ENCODE assay signal across 8 cellular contexts in genomic region chr5:8756498-8757084, GRCh38.
DNase-seq lines count a peak whose midpoint lies in the region; ATAC-seq, FAIRE-seq and TF ChIP-seq lines count a peak whose summit lies in the region.

No MANE protein-coding gene starts in this region.

- TF ChIP-seq CTCF in heart right ventricle (IDR thresholded peaks at IDR 0.05) (peak in 8 of 9 donors; percentile 10 to 55 (median 41)), H1 (IDR thresholded peaks at IDR 0.05; ENCODE audit: control extremely low read depth in 1 of 3, insufficient read depth in 1 of 3, low read depth in 1 of 3, low read length in 3 of 3) (peak in 2 of 3 experiments; percentile 57 to 68; a peak in 3 of 4 replicates)

- H2AFZ ChIP-seq in H1 (ENCODE audit: low read length), result no peak overlapping the region

- WGBS in heart right ventricle, 2 donors, result 38 to 44% methylated on average over 2 of the region's 2 CpGs
- 80% methylated on average over 2 of the region's 2 CpGs; no CpG with 5 or more reads in 1 of the 2 experiments for WGBS in H1 (ENCODE audit: extremely low coverage in 1 of 2, insufficient coverage in 1 of 2, insufficient read length in 1 of 2, insufficient replicate concordance in 2 of 2, low coverage in 1 of 2, low lambda C conversion rate in 2 of 2, missing lambda C conversion rate in 1 of 2), 2 experiments

- ATAC-seq in heart right ventricle, result peak in 1 of 8 donors; percentile 47
- no peak for ATAC-seq in Right ventricle myocardium inferior
- no peak for ATAC-seq in naive thymus-derived CD4-positive, alpha-beta T cell
- ATAC-seq in GM19351 (IDR thresholded peaks at IDR 0.05; ENCODE audit: unreplicated experiment), result no peak

- H3K9me3 ChIP-seq in heart right ventricle (peaks cover 0 to 5% (median 0%) of the 10 kb centered on the region in 11 donors), H1 (ENCODE audit: insufficient read depth in 2 of 2, low read depth in 1 of 2, low read length in 1 of 2) (peaks cover 9 to 16% of the 10 kb centered on the region in 2 experiments)
- H3K9me3 ChIP-seq in naive thymus-derived CD4-positive, alpha-beta T cell (ENCODE audit: control insufficient read depth in 2 of 3, low read length in 3 of 3), result no peaks in the 10 kb centered on the region

- peak; percentile 89 to 91 for TF ChIP-seq RAD21 in H1 (IDR thresholded peaks at IDR 0.05 in 1 of 2, conservative IDR thresholded peaks at IDR 0.05 in 1 of 2; ENCODE audit: low read depth in 2 of 2, low read length in 2 of 2)

- peaks cover 0 to 5% (median 0%) of the 10 kb centered on the region in 7 donors for H3K27me3 ChIP-seq in heart right ventricle
- H3K27me3 ChIP-seq in H1 (replicated peaks in 1 of 4; ENCODE audit: control insufficient read depth in 3 of 4, extremely low read depth in 1 of 4, insufficient read depth in 3 of 4, low read length in 3 of 4), result no peaks in the 10 kb centered on the region
- H3K27me3 ChIP-seq in naive thymus-derived CD4-positive, alpha-beta T cell (ENCODE audit: control insufficient read depth in 2 of 2, insufficient read depth in 2 of 2, low read length in 2 of 2), result no peaks in the 10 kb centered on the region

- no peaks in the 10 kb centered on the region for H3K36me3 Mint-ChIP-seq in naive thymus-derived CD4-positive, alpha-beta T cell

- H3K4me2 ChIP-seq in H1 (ENCODE audit: insufficient read depth in 1 of 2, low read depth in 2 of 2, low read length in 2 of 2), result no peak overlapping the region

- TF ChIP-seq POLR2A in H1 (IDR thresholded peaks at IDR 0.05; ENCODE audit: control extremely low read depth in 1 of 2, low read depth in 2 of 2, low read length in 2 of 2), result no peak

- TF ChIP-seq EP300 in H1 (IDR thresholded peaks at IDR 0.05; ENCODE audit: borderline replicate concordance in 1 of 2, low read depth in 2 of 2, low read length in 2 of 2), result no peak

- no peaks in the 10 kb centered on the region for H3K4me1 Mint-ChIP-seq in naive thymus-derived CD4-positive, alpha-beta T cell

- no peak overlapping the region for H4K91ac ChIP-seq in H1 (replicated peaks; ENCODE audit: insufficient read length, low read length)

- H3K79me1 ChIP-seq in H1 (ENCODE audit: low read depth, low read length), result no peaks in the 10 kb centered on the region

- H2BK20ac ChIP-seq in H1 (ENCODE audit: low read length), result no peak overlapping the region

- CTCF ChIA-PET in H1 (lab: Charles Lee; ENCODE audit: partially characterized antibody), result interaction anchor here (0.6 to 3.9 kb wide), 9 partner anchors 14 to 1818 kb away, joined by 3 to 32 read pairs (median 3); no protein-coding TSS in a partner anchor
- CTCF ChIA-PET in naive thymus-derived CD4-positive, alpha-beta T cell (lab: Charles Lee), result interaction anchor here (0.6 kb wide), 1 partner anchor 1666 kb away, joined by 3 read pairs; no protein-coding TSS in a partner anchor

- POLR2A ChIA-PET in H1 (lab: Charles Lee; ENCODE audit: partially characterized antibody), result no interaction called here
- POLR2A ChIA-PET in naive thymus-derived CD4-positive, alpha-beta T cell (lab: Charles Lee), result no interaction called here

- H2BK120ac ChIP-seq in H1 (replicated peaks; ENCODE audit: low read depth, low read length), result no peak overlapping the region

- H3K9me3 Mint-ChIP-seq in naive thymus-derived CD4-positive, alpha-beta T cell, result peaks cover 0 to 39% (median 11%) of the 10 kb centered on the region in 11 donors

- H4K5ac ChIP-seq in H1 (ENCODE audit: insufficient read length, low read depth, low read length), result no peak overlapping the region

- no peak overlapping the region for H2AK5ac ChIP-seq in H1 (ENCODE audit: low read depth, low read length)

- no peak overlapping the region for H3K4ac ChIP-seq in H1 (replicated peaks; ENCODE audit: insufficient read length, low read depth, low read length)

- no peaks in the 10 kb centered on the region for H3K79me2 ChIP-seq in H1 (ENCODE audit: control insufficient read depth in 1 of 2, insufficient read depth in 2 of 2, low read length in 2 of 2)

- intact Hi-C loops in heart right ventricle (cut with DNase I), result loop anchor here in 3 of 10 donors (5.0 to 10.0 kb wide), 3 partner anchors 448 to 1388 kb away; no protein-coding TSS in a partner anchor
- intact Hi-C loops in Right ventricle myocardium inferior (cut with DNase I), result loop anchor here (5.0 kb wide), 1 partner anchor 451 kb away; no protein-coding TSS in a partner anchor
- intact Hi-C loops in naive thymus-derived CD4-positive, alpha-beta T cell (cut with micrococcal nuclease), result no loop called here

- FAIRE-seq in H1 (lab: Jason Lieb, UNC), result peak; percentile 74

- no peak overlapping the region for H3K56ac ChIP-seq in H1 (replicated peaks; ENCODE audit: insufficient read length, low read depth, low read length)

- H3K27ac Mint-ChIP-seq in naive thymus-derived CD4-positive, alpha-beta T cell, result no peak overlapping the region

- no peak overlapping the region for H3K23ac ChIP-seq in H1 (ENCODE audit: insufficient read length)

- no peak overlapping the region for H3K4me3 Mint-ChIP-seq in naive thymus-derived CD4-positive, alpha-beta T cell

- no peaks in the 10 kb centered on the region for H3K27me3 Mint-ChIP-seq in naive thymus-derived CD4-positive, alpha-beta T cell

- no peak overlapping the region for H2BK12ac ChIP-seq in H1 (ENCODE audit: low read depth, low read length)

- H3K36me3 ChIP-seq in heart right ventricle (no peaks in the 10 kb centered on the region), H1 (ENCODE audit: control insufficient read depth in 2 of 4, insufficient read depth in 4 of 4, low read length in 3 of 4) (no peaks in the 10 kb centered on the region)
- no peaks in the 10 kb centered on the region for H3K36me3 ChIP-seq in naive thymus-derived CD4-positive, alpha-beta T cell (ENCODE audit: control insufficient read depth in 2 of 3, insufficient read depth in 3 of 3, low read length in 3 of 3)

- no peak for DNase-seq in heart right ventricle
- no peak for DNase-seq in Right ventricle myocardium inferior (ENCODE audit: missing footprints)
- DNase-seq in NCI-H524 (lab: John Stamatoyannopoulos, UW), result peak; percentile 57 to 70
- peak in 1 of 2 experiments; percentile 3 for DNase-seq in H1 (ENCODE audit: low read depth in 1 of 2, low spot score in 2 of 2)
- DNase-seq in nucleus accumbens (lab: John Stamatoyannopoulos, UW), result peak in 31 of 56 donors; percentile 2 to 70 (median 21)
- no peak for DNase-seq in stimulated activated naive CD4-positive, alpha-beta T cell treated with Interleukin-2 at 50 U/mL for 16 hours (lab: John Stamatoyannopoulos, UW)
- DNase-seq in naive thymus-derived CD4-positive, alpha-beta T cell, result no peak

- H3K14ac ChIP-seq in H1 (ENCODE audit: insufficient read length), result no peak overlapping the region

- no peak overlapping the region for H4K8ac ChIP-seq in H1 (ENCODE audit: extremely low read depth, insufficient read depth, low read length)

- H3K4me3 ChIP-seq in heart right ventricle (no peak overlapping the region), H1 (ENCODE audit: extremely low read depth in 1 of 4, insufficient read depth in 2 of 4, low read depth in 3 of 4, low read length in 4 of 4) (no peak overlapping the region)
- no peak overlapping the region for H3K4me3 ChIP-seq in naive thymus-derived CD4-positive, alpha-beta T cell (ENCODE audit: low read length)

- H2BK15ac ChIP-seq in H1 (ENCODE audit: low read length), result no peak overlapping the region

- H2BK5ac ChIP-seq in H1 (ENCODE audit: low read depth, low read length), result no peak overlapping the region

- H3K27ac ChIP-seq in heart right ventricle (no peak overlapping the region), H1 (ENCODE audit: low read depth, low read length) (no peak overlapping the region)
- H3K27ac ChIP-seq in naive thymus-derived CD4-positive, alpha-beta T cell (ENCODE audit: low read depth, low read length), result no peak overlapping the region

- H3K9ac ChIP-seq in H1 (replicated peaks in 1 of 4; ENCODE audit: extremely low read depth in 1 of 4, low read depth in 3 of 4, low read length in 3 of 4), result no peak overlapping the region

- H3K4me1 ChIP-seq in heart right ventricle (no peaks in the 10 kb centered on the region), H1 (replicated peaks in 1 of 4; ENCODE audit: control insufficient read depth in 3 of 4, insufficient read depth in 4 of 4, low read length in 3 of 4) (no peaks in the 10 kb centered on the region)
- H3K4me1 ChIP-seq in naive thymus-derived CD4-positive, alpha-beta T cell (ENCODE audit: control insufficient read depth in 2 of 2, insufficient read depth in 2 of 2, low read length in 2 of 2), result no peaks in the 10 kb centered on the region

- no peak overlapping the region for H3K18ac ChIP-seq in H1 (ENCODE audit: extremely low read depth, low read length)

- no peaks in the 10 kb centered on the region for H3K23me2 ChIP-seq in H1 (ENCODE audit: low read depth, low read length)

- H4K20me1 ChIP-seq in H1 (replicated peaks in 1 of 2; ENCODE audit: control insufficient read depth in 1 of 2, insufficient read depth in 2 of 2, low read length in 2 of 2), result no peaks in the 10 kb centered on the region

TF ChIP-seq in H1, 55 proteins besides CTCF, POLR2A, EP300 and RAD21:
- TF ChIP-seq YY1 (IDR thresholded peaks at IDR 0.05; ENCODE audit: low read depth, low read length), result 0 out of 2 replicates have a peak, but pooled peaks have one; percentile 46
- no peak for TF ChIP-seq EZH2 (IDR thresholded peaks at IDR 0.05; ENCODE audit: low read depth, low read length, severe bottlenecking)
- no peak for TF ChIP-seq PHF8 (conservative IDR thresholded peaks at IDR 0.05; ENCODE audit: low read depth, low read length)
- no peak for TF ChIP-seq CBX8 (IDR thresholded peaks at IDR 0.05; ENCODE audit: borderline replicate concordance, low read depth, low read length)

Comparison
In these comparisons a context has a peak if more than half of its experiments do, and no peak if none do; other contexts are left out.
1. DNase-seq: peak in NCI-H524 (2 of 2) and nucleus accumbens (31 of 56); none in heart right ventricle (0 of 2), Right ventricle myocardium inferior (single experiment), stimulated activated naive CD4-positive, alpha-beta T cell treated with Interleukin-2 at 50 U/mL for 16 hours (single experiment) and naive thymus-derived CD4-positive, alpha-beta T cell (0 of 9).